ENCODE assay signal across 28 cellular contexts in genomic region chr7:36349626-36350025, GRCh38.
"Had no signal": no experiment of that assay in that cellular context is flagged by ENCODE, and none has a peak within 500 bp of the region (broad histone marks: within the 10 kb centered on the region; RNA-seq: fewer than 3 reads in every experiment).

No MANE protein-coding gene starts in this region.

- H3K27me3 ChIP-seq: body of pancreas, gastroesophageal sphincter, right atrium auricular region, spleen, thyroid gland, upper lobe of right lung had no signal

- H3K4me1 ChIP-seq: prostate gland, right atrium auricular region, spleen, thyroid gland, upper lobe of right lung had no signal

- H3K36me3 ChIP-seq: gastroesophageal sphincter, prostate gland, right atrium auricular region, spleen, thyroid gland, upper lobe of right lung had no signal

- DNase-seq: activated CD4-positive, alpha-beta T cell treated with anti-CD3 and anti-CD28 coated beads for 4 hours; activated CD4-positive, alpha-beta T cell treated with anti-CD3 and anti-CD28 coated beads, Interleukin-2, amount 50 U/mL, for 48 hours; activated CD4-positive, CD25-positive, alpha-beta regulatory T cell; activated CD8-positive, alpha-beta memory T cell treated with anti-CD3 and anti-CD28 coated beads, Interleukin-2, amount 50 U/mL, for 48 hours; activated naive CD4-positive, alpha-beta T cell treated with Interleukin-2 at 50 U/mL for 16 hours; activated naive CD8-positive, alpha-beta T cell treated with anti-CD3 and anti-CD28 coated beads, Interleukin-2, amount 10 ng/mL, durations not matched to agents 7 days and 5 days; activated T-cell treated with anti-CD3 and anti-CD28 coated beads, Interleukin-2, amount 50 U/mL, for 4 hours; anterior cingulate cortex; body of pancreas; dermis blood vessel endothelial cell; effector memory CD4-positive, alpha-beta T cell; head of caudate nucleus; hypothalamus; islet precursor cell; left cardiac atrium; naive thymus-derived CD4-positive, alpha-beta T cell; spleen; stimulated activated CD4-positive, alpha-beta T cell treated with anti-CD3 and anti-CD28 coated beads, Interleukin-4, amount 100 ng/mL, for 1 hour; stimulated activated naive CD8-positive, alpha-beta T cell treated with anti-CD3 and anti-CD28 coated beads, Interleukin-15, Interleukin-2, amounts not matched to agents 100 U/mL and 50 U/mL, for 24 hours; substantia nigra; SW 1271; T-helper 17 cell; thyroid gland; upper lobe of right lung had no signal

- H3K4me3 ChIP-seq: body of pancreas, gastroesophageal sphincter, prostate gland, right atrium auricular region, spleen, thyroid gland, upper lobe of right lung had no signal

- ATAC-seq: activated T-cell treated with anti-CD3 and anti-CD28 coated beads, Interleukin-2, amount 50 U/mL, for 4 hours; body of pancreas; esophagus mucosa; gastroesophageal sphincter; left cardiac atrium; naive thymus-derived CD4-positive, alpha-beta T cell; stimulated activated naive CD8-positive, alpha-beta T cell treated with anti-CD3 and anti-CD28 coated beads, Interleukin-15, Interleukin-2, amounts not matched to agents 100 U/mL and 50 U/mL, for 24 hours; T-helper 17 cell; upper lobe of right lung had no signal

- H3K27ac ChIP-seq: gastroesophageal sphincter, prostate gland, right atrium auricular region, spleen, thyroid gland, upper lobe of right lung had no signal

- H3K9me3 ChIP-seq: body of pancreas, gastroesophageal sphincter, prostate gland, right atrium auricular region, spleen, thyroid gland, upper lobe of right lung had no signal
